11 cellular contexts compared by ENCODE assay signal in genomic region chr5:119335261-119335677, GRCh38. TPM values are rescaled to one million over a fixed set of nuclear protein-coding genes. Genes with fewer than 3 reads are reported as not detected.
DNase-seq lines count a peak whose midpoint lies in the region; ATAC-seq and TF ChIP-seq lines count a peak whose summit lies in the region.
"Had no signal": no experiment of that assay in that cellular context is flagged by ENCODE, and none has a peak within 500 bp of the region (broad histone marks: within the 10 kb centered on the region; RNA-seq: fewer than 3 reads in every experiment).

No MANE protein-coding gene starts in this region.

- H3K27ac ChIP-seq in PC-3 (ENCODE audit: low read length) (no peak overlapping the region), coronary artery (peak overlapping the region; percentile 11 to 80), tibial nerve (peak overlapping the region in 1 of 4 donors; percentile 52)

- H3F3A ChIP-seq in PC-3 (ENCODE audit: low read length, unreplicated experiment): no peaks in the 10 kb centered on the region

- H3K27me3 Mint-ChIP-seq in activated CD4-positive, alpha-beta T cell treated with anti-CD3 and anti-CD28 coated beads for 36 hours: no peaks in the 10 kb centered on the region
- no peaks in the 10 kb centered on the region for H3K27me3 Mint-ChIP-seq in stimulated activated memory B cell treated with anti-CD40 and anti-IgM and Interleukin-4, amounts not matched to agents 10 μg/mL and 1 μg/mL and 100 μg/mL, for 72 hours

- TF ChIP-seq POLR2A in tibial nerve (IDR thresholded peaks at IDR 0.05): no peak

- no peak overlapping the region for H3K4me2 ChIP-seq in PC-3 (ENCODE audit: low read length)

- H3K4me1 Mint-ChIP-seq in activated CD4-positive, alpha-beta T cell treated with anti-CD3 and anti-CD28 coated beads for 36 hours: peaks cover 96% of the 10 kb centered on the region
- H3K4me1 Mint-ChIP-seq in stimulated activated memory B cell treated with anti-CD40 and anti-IgM and Interleukin-4, amounts not matched to agents 10 μg/mL and 1 μg/mL and 100 μg/mL, for 72 hours: peaks cover 94% of the 10 kb centered on the region

- H3K9ac ChIP-seq in PC-3 (ENCODE audit: low read length): no peak overlapping the region

- H2AFZ ChIP-seq in PC-3 (ENCODE audit: low read length): no peak overlapping the region; the same call in 1 of the 2 replicates

- TF ChIP-seq EP300 in tibial nerve (IDR thresholded peaks at IDR 0.05): no peak

- no peaks in the 10 kb centered on the region for H3K9me2 ChIP-seq in PC-3 (replicated peaks; ENCODE audit: low read length)

- no peak for DNase-seq in activated CD4-positive, alpha-beta T cell treated with anti-CD3 and anti-CD28 coated beads for 36 hours
- no peak for DNase-seq in activated CD4-positive, alpha-beta T cell treated with anti-CD3 and anti-CD28 coated beads, Interleukin-2, amount 50 U/mL, for 48 hours
- DNase-seq in PC-3 (no peak), coronary artery (ENCODE audit: low spot score) (no peak), NCI-H146 (lab: John Stamatoyannopoulos, UW) (no peak), tibial nerve (ENCODE audit: low spot score in 2 of 2) (no peak)
- DNase-seq: MV-4-11 had no signal

- H3K79me2 ChIP-seq in PC-3 (ENCODE audit: low read length): no peaks in the 10 kb centered on the region

- H3K36me3 ChIP-seq in PC-3 (ENCODE audit: low read depth, low read length) (no peaks in the 10 kb centered on the region), tibial nerve (no peaks in the 10 kb centered on the region)
- H3K36me3 ChIP-seq: prostate gland had no signal

- H3K4me3 Mint-ChIP-seq in activated CD4-positive, alpha-beta T cell treated with anti-CD3 and anti-CD28 coated beads for 36 hours: peak overlapping the region; percentile 72
- peak overlapping the region; percentile 65 for H3K4me3 Mint-ChIP-seq in stimulated activated memory B cell treated with anti-CD40 and anti-IgM and Interleukin-4, amounts not matched to agents 10 μg/mL and 1 μg/mL and 100 μg/mL, for 72 hours

- intact Hi-C loops in activated CD4-positive, alpha-beta T cell treated with anti-CD3 and anti-CD28 coated beads for 36 hours (cut with DNase I, micrococcal nuclease): loop anchor here in 1 of 2 experiments (5.0 kb wide), 1 partner anchor 348 kb away; the partner anchor contains the start of gene DTWD2
- intact Hi-C loops in PC-3 (cut with micrococcal nuclease): loop anchor here (1.0 to 5.0 kb wide), 3 partner anchors 77 to 347 kb away; partner anchors contain the start of gene DTWD2

- H3K4me1 ChIP-seq in PC-3 (ENCODE audit: insufficient read depth, low read length): peaks cover 3% of the 10 kb centered on the region; the same call in 1 of the 2 replicates
- H3K4me1 ChIP-seq in tibial nerve: peaks cover 0 to 24% (median 8%) of the 10 kb centered on the region in 4 donors

- H3K27ac Mint-ChIP-seq in activated CD4-positive, alpha-beta T cell treated with anti-CD3 and anti-CD28 coated beads for 36 hours: peak overlapping the region; percentile 94
- peak overlapping the region; percentile 84 for H3K27ac Mint-ChIP-seq in stimulated activated memory B cell treated with anti-CD40 and anti-IgM and Interleukin-4, amounts not matched to agents 10 μg/mL and 1 μg/mL and 100 μg/mL, for 72 hours

- H3K36me3 Mint-ChIP-seq in activated CD4-positive, alpha-beta T cell treated with anti-CD3 and anti-CD28 coated beads for 36 hours (ENCODE audit: low read depth): peaks cover 27% of the 10 kb centered on the region
- H3K36me3 Mint-ChIP-seq in stimulated activated memory B cell treated with anti-CD40 and anti-IgM and Interleukin-4, amounts not matched to agents 10 μg/mL and 1 μg/mL and 100 μg/mL, for 72 hours: peaks cover 4% of the 10 kb centered on the region

- H3K9me3 ChIP-seq in PC-3 (ENCODE audit: low read length) (no peaks in the 10 kb centered on the region), tibial nerve (no peaks in the 10 kb centered on the region)
- H3K9me3 ChIP-seq: prostate gland had no signal

- no peaks in the 10 kb centered on the region for H3K27me3 ChIP-seq in PC-3 (ENCODE audit: low read length)
- H3K27me3 ChIP-seq in tibial nerve: no peaks in the 10 kb centered on the region

- BruUV-seq in PC-3 (replicated peaks; lab: Mats Ljungman, UMichigan): no TSS peak

- CTCF ChIA-PET in activated CD4-positive, alpha-beta T cell treated with anti-CD3 and anti-CD28 coated beads for 36 hours (lab: Charles Lee): interaction anchor here (0.5 to 4.4 kb wide), 15 partner anchors 8 to 77 kb away, joined by 3 to 17 read pairs (median 4); no protein-coding TSS in a partner anchor
- CTCF ChIA-PET in PC-3 (lab: Charles Lee): interaction anchor here (1.0 kb wide), 1 partner anchor 77 kb away, joined by 3 read pairs; no protein-coding TSS in a partner anchor

- no peak overlapping the region for H3K4me3 ChIP-seq in PC-3 (ENCODE audit: low read length)
- peak overlapping the region; percentile 62 for H3K4me3 ChIP-seq in coronary artery
- no peak overlapping the region for H3K4me3 ChIP-seq in tibial nerve
- H3K4me3 ChIP-seq: lung had no signal

- TF ChIP-seq CTCF in PC-3 (conservative IDR thresholded peaks at IDR 0.05; ENCODE audit: low read depth, low read length) (no peak), coronary artery (IDR thresholded peaks at IDR 0.05) (peak; percentile 10), tibial nerve (IDR thresholded peaks at IDR 0.05) (no peak)

- H3K9me3 Mint-ChIP-seq in activated CD4-positive, alpha-beta T cell treated with anti-CD3 and anti-CD28 coated beads for 36 hours (ENCODE audit: low read depth): no peaks in the 10 kb centered on the region
- no peaks in the 10 kb centered on the region for H3K9me3 Mint-ChIP-seq in stimulated activated memory B cell treated with anti-CD40 and anti-IgM and Interleukin-4, amounts not matched to agents 10 μg/mL and 1 μg/mL and 100 μg/mL, for 72 hours

- H4K20me1 ChIP-seq in PC-3 (ENCODE audit: low read length): no peaks in the 10 kb centered on the region

- ATAC-seq in activated CD4-positive, alpha-beta T cell treated with anti-CD3 and anti-CD28 coated beads for 36 hours: no peak
- ATAC-seq in PC-3 (peak; percentile 24), GM21515 (IDR thresholded peaks at IDR 0.05; ENCODE audit: unreplicated experiment) (no peak)
- ATAC-seq in stimulated activated memory B cell treated with anti-CD40 and anti-IgM and Interleukin-4, amounts not matched to agents 10 μg/mL and 1 μg/mL and 100 μg/mL, for 72 hours: no peak

- WGBS in tibial nerve, 2 donors: 86 to 89% methylated on average over 4 of the region's 4 CpGs

- POLR2A ChIA-PET in activated CD4-positive, alpha-beta T cell treated with anti-CD3 and anti-CD28 coated beads for 36 hours (lab: Charles Lee): interaction anchor here (1.0 to 2.9 kb wide), 4 partner anchors 12 to 67 kb away, joined by 3 to 21 read pairs (median 3); no protein-coding TSS in a partner anchor
- POLR2A ChIA-PET in PC-3 (lab: Charles Lee; ENCODE audit: unreplicated experiment): no interaction called here

RNA-seq across cellular contexts. Expression of gene TNFAIP8, which starts 20.6 kb away (rescaled TPM):
- 100 to 1,000 TPM; 166 to 171 TPM for total RNA-seq in activated CD4-positive, alpha-beta T cell treated with anti-CD3 and anti-CD28 coated beads for 36 hours
- 11.8 and 20.0 TPM in 2 replicates for total RNA-seq in PC-3 (2014; rRNA removed)
- 10 to 100 TPM; 15.3 to 19.4 (median 17.8) TPM for total RNA-seq in tibial nerve
